ENCODE assay signal across 29 cellular contexts in the genomic region with DNA sequence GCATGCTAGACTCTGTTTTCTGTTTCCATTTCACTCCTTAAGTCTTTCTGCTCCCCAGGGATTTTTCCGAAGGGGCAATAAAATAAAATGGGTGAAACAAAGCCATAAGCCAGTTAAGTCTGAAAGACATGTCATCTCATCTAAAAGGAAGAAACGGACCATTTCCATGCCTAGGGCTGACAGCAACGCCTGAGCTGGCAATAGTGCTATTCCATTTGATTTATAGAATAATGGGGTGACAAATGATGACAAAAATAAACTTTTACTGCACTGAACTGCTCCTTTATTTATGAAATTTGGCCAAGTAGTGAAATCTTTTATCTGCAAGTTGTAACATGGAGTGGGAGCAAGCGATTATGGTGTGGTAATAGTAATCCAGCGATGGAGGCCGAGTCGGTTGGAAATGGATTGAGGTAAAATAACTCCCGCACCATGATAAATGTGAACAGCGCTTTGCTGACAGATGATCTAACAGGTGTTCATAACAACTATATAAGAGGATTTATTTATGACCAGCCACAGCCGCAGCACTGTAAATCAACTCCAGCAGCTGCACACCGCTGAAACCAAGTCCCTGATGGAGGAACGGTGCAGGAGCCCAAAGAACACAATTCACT.
DNase-seq lines count a peak whose midpoint lies in the region; ATAC-seq and TF ChIP-seq lines count a peak whose summit lies in the region.
"Had no signal": no experiment of that assay in that cellular context is flagged by ENCODE, and none has a peak within 500 bp of the region (broad histone marks: within the 10 kb centered on the region; RNA-seq: fewer than 3 reads in every experiment).

No MANE protein-coding gene starts in this region.

- DNase-seq in NCI-H1417 (lab: John Stamatoyannopoulos, UW) (peak; percentile 35 to 90 (median 76)), NCI-H1417 treated with DMSO at 0.1 percent for 48 hours (lab: John Stamatoyannopoulos, UW) (no peak), NCI-H187 (lab: John Stamatoyannopoulos, UW) (peak; percentile 70 to 83), SJCRH30 (peak; percentile 91 to 97), psoas muscle (no peak), erythroblast (lab: John Stamatoyannopoulos, UW) (no peak), T-helper 9 cell (no peak)
- DNase-seq: activated CD4-positive, alpha-beta memory T cell treated with anti-CD3 and anti-CD28 coated beads, Interleukin-2, amount 10 ng/mL, durations not matched to agents 7 days and 5 days; activated CD8-positive, alpha-beta memory T cell treated with anti-CD3 and anti-CD28 coated beads, Interleukin-2, amount 50 U/mL, for 48 hours; activated naive CD4-positive, alpha-beta T cell treated with anti-CD3 and anti-CD28 coated beads, Interleukin-2, amount 10 ng/mL, durations not matched to agents 7 days and 5 days; amniotic stem cell; CD8-positive, alpha-beta memory T cell; DMS79 treated with DMSO at 0.1 percent for 48 hours; effector memory CD4-positive, alpha-beta T cell; GF-D8; KBM-7; midbrain; naive thymus-derived CD8-positive, alpha-beta T cell; NCI-H2029 treated with DMSO at 0.1 percent for 48 hours; NCI-H526; retina; small intestine; stimulated activated CD4-positive, alpha-beta T cell treated with anti-CD3 and anti-CD28 coated beads, Interleukin-1b, Interleukin-23, amount 100 ng/mL, for 48 hours; stomach; transverse colon had no signal

- no peak for TF ChIP-seq POLR2A in erythroblast (IDR thresholded peaks at IDR 0.05; ENCODE audit: low read length)

- H3K27ac ChIP-seq in SJCRH30 (peak overlapping the region; percentile 98), psoas muscle (no peak overlapping the region)
- H3K27ac ChIP-seq: breast epithelium, stomach, transverse colon had no signal

- H3K9me3 ChIP-seq in SJCRH30 (replicated peaks) (no peaks in the 10 kb centered on the region), psoas muscle (no peaks in the 10 kb centered on the region)
- H3K9me3 ChIP-seq: breast epithelium, HAP-1, stomach, transverse colon had no signal

- peaks cover 65% of the 10 kb centered on the region for H3K4me1 ChIP-seq in SJCRH30
- peaks cover 20% of the 10 kb centered on the region for H3K4me1 ChIP-seq in psoas muscle
- H3K4me1 ChIP-seq: breast epithelium, HAP-1 had no signal

- TF ChIP-seq CTCF in psoas muscle (IDR thresholded peaks at IDR 0.05), result no peak

- H3K4me3 ChIP-seq in SJCRH30, result no peak overlapping the region
- no peak overlapping the region for H3K4me3 ChIP-seq in psoas muscle
- H3K4me3 ChIP-seq: breast epithelium, HAP-1, stomach, transverse colon had no signal

- peak; percentile 89 to 96 (median 94) for ATAC-seq in psoas muscle
- ATAC-seq in GM19035 (IDR thresholded peaks at IDR 0.05; ENCODE audit: unreplicated experiment), result no peak
- ATAC-seq: activated CD4-positive, CD25-positive, alpha-beta regulatory T cell treated with anti-CD3 and anti-CD28 coated beads, Interleukin-2, amount 50 U/mL, for 24 hours; naive thymus-derived CD8-positive, alpha-beta T cell had no signal

- 27 to 38% (median 32%) methylated on average over 12 of the region's 12 CpGs for WGBS in psoas muscle, 3 donors

- H3K36me3 ChIP-seq in SJCRH30, result no peaks in the 10 kb centered on the region
- peaks cover 0 to 4% of the 10 kb centered on the region in 2 donors for H3K36me3 ChIP-seq in psoas muscle (ENCODE audit: insufficient read depth in 1 of 2, low read depth in 1 of 2)
- H3K36me3 ChIP-seq: breast epithelium, HAP-1 had no signal

- intact Hi-C loops in psoas muscle (cut with DNase I), result no loop called here

- H3K27me3 ChIP-seq in SJCRH30 (no peaks in the 10 kb centered on the region), psoas muscle (ENCODE audit: insufficient read depth in 3 of 3, low read length in 2 of 3) (no peaks in the 10 kb centered on the region)
- H3K27me3 ChIP-seq: breast epithelium, stomach, transverse colon had no signal

Comparison
In these comparisons a context has a peak if more than half of its experiments do, and no peak if none do; other contexts are left out.
1. DNase-seq: peak in NCI-H1417 (3 of 3), NCI-H187 (2 of 2) and SJCRH30 (2 of 2); none in NCI-H1417 treated with DMSO at 0.1 percent for 48 hours (single experiment), psoas muscle (0 of 2), erythroblast (0 of 2) and T-helper 9 cell (single experiment).